Comparison of ENCODE assay signal across 15 cellular contexts in genomic region chr17:80103686-80104085, GRCh38. TPM values are rescaled to one million over a fixed set of nuclear protein-coding genes. Genes with fewer than 3 reads are reported as not detected.
DNase-seq lines count a peak whose midpoint lies in the region; ATAC-seq and TF ChIP-seq lines count a peak whose summit lies in the region.
"Had no signal": no experiment of that assay in that cellular context is flagged by ENCODE, and none has a peak within 500 bp of the region (broad histone marks: within the 10 kb centered on the region; RNA-seq: fewer than 3 reads in every experiment).

No MANE protein-coding gene starts in this region.

- no peak for ATAC-seq in central memory CD8-positive, alpha-beta T cell (replicated peaks; ENCODE audit: extremely low read depth, poor library complexity, severe bottlenecking)
- ATAC-seq in HG02642 (IDR thresholded peaks at IDR 0.05; ENCODE audit: poor library complexity, unreplicated experiment) = no peak
- no peak for ATAC-seq in sciatic nerve
- ATAC-seq in GM19035 (IDR thresholded peaks at IDR 0.05; ENCODE audit: unreplicated experiment) = no peak
- ATAC-seq: body of pancreas, left cardiac atrium had no signal

- no peak overlapping the region for H3K4me3 ChIP-seq in Caco-2 (ENCODE audit: low read depth, low read length)
- H3K4me3 ChIP-seq: body of pancreas had no signal

- BruUV-seq in Caco-2 (replicated peaks; lab: Mats Ljungman, UMichigan) = no TSS peak

- H3K4me1 Mint-ChIP-seq in activated CD4-positive, alpha-beta memory T cell treated with anti-CD3 and anti-CD28 coated beads, Interleukin-2, amount 10 ng/mL, durations not matched to agents 7 days and 5 days = peaks cover 29% of the 10 kb centered on the region
- peaks cover 23% of the 10 kb centered on the region for H3K4me1 Mint-ChIP-seq in activated CD4-positive, alpha-beta memory T cell treated with anti-CD3 and anti-CD28 coated beads for 36 hours (ENCODE audit: low read depth)
- H3K4me1 Mint-ChIP-seq in Caco-2 (ENCODE audit: low read depth, unreplicated experiment) (peaks cover 6% of the 10 kb centered on the region), nephron progenitor cell (peaks cover 62% of the 10 kb centered on the region)
- H3K4me1 Mint-ChIP-seq in central memory CD8-positive, alpha-beta T cell = peaks cover 26% of the 10 kb centered on the region

- H3K27me3 Mint-ChIP-seq in activated CD4-positive, alpha-beta memory T cell treated with anti-CD3 and anti-CD28 coated beads, Interleukin-2, amount 10 ng/mL, durations not matched to agents 7 days and 5 days = peaks cover 3% of the 10 kb centered on the region
- H3K27me3 Mint-ChIP-seq in activated CD4-positive, alpha-beta memory T cell treated with anti-CD3 and anti-CD28 coated beads for 36 hours = no peaks in the 10 kb centered on the region
- no peaks in the 10 kb centered on the region for H3K27me3 Mint-ChIP-seq in Caco-2 (ENCODE audit: insufficient read depth, unreplicated experiment)
- no peaks in the 10 kb centered on the region for H3K27me3 Mint-ChIP-seq in central memory CD8-positive, alpha-beta T cell
- H3K27me3 Mint-ChIP-seq in nephron progenitor cell (ENCODE audit: low read depth, poor library complexity) = peaks cover 15% of the 10 kb centered on the region
- H3K27me3 Mint-ChIP-seq: activated B cell treated with CpG ODN at 0.5 μM for 24 hours had no signal

- TF ChIP-seq CTCF in Caco-2 (IDR thresholded peaks at IDR 0.05; ENCODE audit: insufficient read depth in 1 of 2, low read depth in 1 of 2, low read length in 1 of 2, severe bottlenecking in 1 of 2, unreplicated experiment in 1 of 2) = no peak
- TF ChIP-seq CTCF in nephron progenitor cell (IDR thresholded peaks at IDR 0.05) = no peak

- CTCF ChIA-PET in activated CD4-positive, alpha-beta memory T cell treated with anti-CD3 and anti-CD28 coated beads, Interleukin-2, amount 10 ng/mL, durations not matched to agents 7 days and 5 days (lab: Charles Lee) = no interaction called here
- CTCF ChIA-PET in activated CD4-positive, alpha-beta memory T cell treated with anti-CD3 and anti-CD28 coated beads for 36 hours (lab: Charles Lee) = no interaction called here
- CTCF ChIA-PET in Caco-2 (lab: Charles Lee) = no interaction called here

- H3K4me3 Mint-ChIP-seq in activated CD4-positive, alpha-beta memory T cell treated with anti-CD3 and anti-CD28 coated beads, Interleukin-2, amount 10 ng/mL, durations not matched to agents 7 days and 5 days = peak overlapping the region; percentile 40
- no peak overlapping the region for H3K4me3 Mint-ChIP-seq in activated CD4-positive, alpha-beta memory T cell treated with anti-CD3 and anti-CD28 coated beads for 36 hours
- H3K4me3 Mint-ChIP-seq in Caco-2 (ENCODE audit: unreplicated experiment) = peak overlapping the region; percentile 86
- peak overlapping the region; percentile 87 for H3K4me3 Mint-ChIP-seq in central memory CD8-positive, alpha-beta T cell
- H3K4me3 Mint-ChIP-seq in nephron progenitor cell = peak overlapping the region; percentile 91
- H3K4me3 Mint-ChIP-seq: activated B cell treated with CpG ODN at 0.5 μM for 24 hours, HFFc6 had no signal

- peaks cover 9% of the 10 kb centered on the region for H3K4me1 ChIP-seq in Caco-2

- H3K9me3 ChIP-seq in Caco-2 = no peaks in the 10 kb centered on the region
- H3K9me3 ChIP-seq: body of pancreas had no signal

- H3K9me3 Mint-ChIP-seq in activated CD4-positive, alpha-beta memory T cell treated with anti-CD3 and anti-CD28 coated beads, Interleukin-2, amount 10 ng/mL, durations not matched to agents 7 days and 5 days = no peaks in the 10 kb centered on the region
- H3K9me3 Mint-ChIP-seq in activated CD4-positive, alpha-beta memory T cell treated with anti-CD3 and anti-CD28 coated beads for 36 hours = no peaks in the 10 kb centered on the region
- H3K9me3 Mint-ChIP-seq in Caco-2 (ENCODE audit: unreplicated experiment) (no peaks in the 10 kb centered on the region), nephron progenitor cell (no peaks in the 10 kb centered on the region)
- no peaks in the 10 kb centered on the region for H3K9me3 Mint-ChIP-seq in central memory CD8-positive, alpha-beta T cell
- H3K9me3 Mint-ChIP-seq: activated B cell treated with CpG ODN at 0.5 μM for 24 hours, HFFc6 had no signal

- H3K36me3 ChIP-seq in Caco-2 (ENCODE audit: control insufficient read depth, insufficient read depth, low read length) = no peaks in the 10 kb centered on the region

- no peak overlapping the region for H3K27ac Mint-ChIP-seq in activated CD4-positive, alpha-beta memory T cell treated with anti-CD3 and anti-CD28 coated beads, Interleukin-2, amount 10 ng/mL, durations not matched to agents 7 days and 5 days
- no peak overlapping the region for H3K27ac Mint-ChIP-seq in activated CD4-positive, alpha-beta memory T cell treated with anti-CD3 and anti-CD28 coated beads for 36 hours
- H3K27ac Mint-ChIP-seq in Caco-2 (ENCODE audit: unreplicated experiment) = no peak overlapping the region
- no peak overlapping the region for H3K27ac Mint-ChIP-seq in central memory CD8-positive, alpha-beta T cell (ENCODE audit: low read depth)
- H3K27ac Mint-ChIP-seq in nephron progenitor cell = peak overlapping the region; percentile 54
- H3K27ac Mint-ChIP-seq: activated B cell treated with CpG ODN at 0.5 μM for 24 hours, HFFc6 had no signal

- intact Hi-C loops in activated CD4-positive, alpha-beta memory T cell treated with anti-CD3 and anti-CD28 coated beads for 36 hours (cut with micrococcal nuclease) = no loop called here
- intact Hi-C loops in Caco-2 (cut with micrococcal nuclease; ENCODE audit: unreplicated experiment) (loop anchor here (10.0 kb wide), 1 partner anchor 179 kb away; no protein-coding TSS in a partner anchor), sciatic nerve (cut with DNase I) (no loop called here)

- DNase-seq in activated CD4-positive, alpha-beta memory T cell treated with anti-CD3 and anti-CD28 coated beads, Interleukin-2, amount 10 ng/mL, durations not matched to agents 7 days and 5 days = no peak
- DNase-seq in activated CD4-positive, alpha-beta memory T cell treated with anti-CD3 and anti-CD28 coated beads for 36 hours = no peak
- DNase-seq in Caco-2 = no peak
- no peak for DNase-seq in central memory CD8-positive, alpha-beta T cell (ENCODE audit: low spot score in 2 of 2)
- no peak for DNase-seq in nephron progenitor cell
- no peak for DNase-seq in sciatic nerve (ENCODE audit: low spot score)
- DNase-seq: activated B cell treated with CpG ODN at 0.5 μM for 24 hours, cortex of kidney, HFFc6, left cardiac atrium, NCI-H1436 treated with DMSO at 0.1 percent for 48 hours, T-helper 9 cell had no signal

- POLR2A ChIA-PET in activated CD4-positive, alpha-beta memory T cell treated with anti-CD3 and anti-CD28 coated beads, Interleukin-2, amount 10 ng/mL, durations not matched to agents 7 days and 5 days (lab: Charles Lee) = interaction anchor here (0.9 kb wide), 1 partner anchor 42 kb away, joined by 3 read pairs; no protein-coding TSS in a partner anchor
- POLR2A ChIA-PET in activated CD4-positive, alpha-beta memory T cell treated with anti-CD3 and anti-CD28 coated beads for 36 hours (lab: Charles Lee) = no interaction called here
- POLR2A ChIA-PET in Caco-2 (lab: Charles Lee) = no interaction called here

- no peaks in the 10 kb centered on the region; the same call in 1 of the 2 replicates for H3K27me3 ChIP-seq in Caco-2 (replicated peaks; ENCODE audit: control insufficient read depth, insufficient read depth, low read length)
- H3K27me3 ChIP-seq: body of pancreas had no signal

- no peaks in the 10 kb centered on the region for H3K36me3 Mint-ChIP-seq in activated CD4-positive, alpha-beta memory T cell treated with anti-CD3 and anti-CD28 coated beads, Interleukin-2, amount 10 ng/mL, durations not matched to agents 7 days and 5 days (ENCODE audit: low read depth)
- peaks cover 2% of the 10 kb centered on the region for H3K36me3 Mint-ChIP-seq in activated CD4-positive, alpha-beta memory T cell treated with anti-CD3 and anti-CD28 coated beads for 36 hours
- H3K36me3 Mint-ChIP-seq in Caco-2 (ENCODE audit: insufficient read depth, unreplicated experiment) = peaks cover 8% of the 10 kb centered on the region
- H3K36me3 Mint-ChIP-seq in central memory CD8-positive, alpha-beta T cell (ENCODE audit: insufficient read depth) = peaks cover 8% of the 10 kb centered on the region
- no peaks in the 10 kb centered on the region for H3K36me3 Mint-ChIP-seq in nephron progenitor cell (ENCODE audit: low read depth)

RNA-seq across cellular contexts. Expression of gene GAA, which starts 2.3 kb away (rescaled TPM):
- total RNA-seq in activated CD4-positive, alpha-beta memory T cell treated with anti-CD3 and anti-CD28 coated beads, Interleukin-2, amount 10 ng/mL, durations not matched to agents 7 days and 5 days = 10 to 100 TPM; 16.0 to 18.7 TPM
- 10 to 100 TPM; 28.0 to 29.6 TPM for total RNA-seq in activated CD4-positive, alpha-beta memory T cell treated with anti-CD3 and anti-CD28 coated beads for 36 hours
- 42.4 and 44.6 TPM in 2 replicates for total RNA-seq in Caco-2 (2022)
- 60.7 TPM for total RNA-seq in sciatic nerve

RNA-seq across cellular contexts. Expression of gene EIF4A3, which starts 43.2 kb away (rescaled TPM):
- total RNA-seq in activated CD4-positive, alpha-beta memory T cell treated with anti-CD3 and anti-CD28 coated beads, Interleukin-2, amount 10 ng/mL, durations not matched to agents 7 days and 5 days = 100 to 1,000 TPM; 109 to 115 TPM
- 100 to 1,000 TPM; 111 to 115 TPM for total RNA-seq in activated CD4-positive, alpha-beta memory T cell treated with anti-CD3 and anti-CD28 coated beads for 36 hours
- total RNA-seq in Caco-2 (2022) = 190 and 192 TPM in 2 replicates
- 66.0 TPM for total RNA-seq in sciatic nerve
